10 cellular contexts compared by ENCODE assay signal in genomic region chr3:14210843-14211594, GRCh38. TPM values are rescaled to one million over a fixed set of nuclear protein-coding genes. Genes with fewer than 3 reads are reported as not detected.
A peak's percentile ranks its signal among the peaks of the same experiment; 100 is the strongest.
DNase-seq lines count a peak whose midpoint lies in the region; ATAC-seq and TF ChIP-seq lines count a peak whose summit lies in the region.
"Had no signal": no experiment of that assay in that cellular context is flagged by ENCODE, and none has a peak within 500 bp of the region (broad histone marks: within the 10 kb centered on the region; RNA-seq: fewer than 3 reads in every experiment).

No MANE protein-coding gene starts in this region.

- peak overlapping the region; percentile 97 for H3K4ac ChIP-seq in IMR-90 (ENCODE audit: low read depth, low read length)

- POLR2A ChIA-PET in AG04450 (lab: Yijun Ruan, JAX) (interaction anchor here (0.6 to 4.1 kb wide), 10 partner anchors 11 to 192 kb away, joined by 3 to 19 read pairs (median 4); partner anchors contain the start of genes LSM3, SLC6A6 and XPC), IMR-90 (lab: Charles Lee; ENCODE audit: unreplicated experiment) (interaction anchor here (0.8 kb wide), 1 partner anchor 241 kb away, joined by 13 read pairs; no protein-coding TSS in a partner anchor)

- H4K91ac ChIP-seq in IMR-90 (ENCODE audit: insufficient read depth, low read depth, low read length) = peak overlapping the region; percentile 93

- CTCF ChIA-PET in AG04450 (lab: Charles Lee) (interaction anchor here (0.6 to 4.6 kb wide), 8 partner anchors 7 to 315 kb away, joined by 3 to 29 read pairs (median 4); no protein-coding TSS in a partner anchor), IMR-90 (lab: Yijun Ruan, JAX) (interaction anchor here (0.6 to 1.6 kb wide), 5 partner anchors 12 to 118 kb away, joined by 3 to 8 read pairs (median 4); no protein-coding TSS in a partner anchor)

- peak overlapping the region; percentile 88 for H2AK5ac ChIP-seq in IMR-90 (ENCODE audit: low read depth, low read length)

- peak overlapping the region; percentile 14; the same call in 1 of the 2 replicates for H3K4me2 ChIP-seq in IMR-90 (ENCODE audit: low read depth, low read length)

- peak overlapping the region; percentile 97 for H2BK5ac ChIP-seq in IMR-90 (ENCODE audit: low read depth, low read length, poor library complexity, severe bottlenecking)

- no peak for TF ChIP-seq CTCF in AG04450 (IDR thresholded peaks at IDR 0.05; ENCODE audit: low read depth, low read length)
- no peak for TF ChIP-seq CTCF in IMR-90 (conservative IDR thresholded peaks at IDR 0.05; ENCODE audit: low read depth, low read length)
- TF ChIP-seq CTCF in brain microvascular endothelial cell (IDR thresholded peaks at IDR 0.05; ENCODE audit: low read depth, low read length, missing control alignments) = no peak

- H4K5ac ChIP-seq in IMR-90 (ENCODE audit: low read depth, low read length) = peak overlapping the region; percentile 95

- H3K27me3 ChIP-seq in AG04450 (ENCODE audit: control insufficient read depth, insufficient read depth, low read length) (no peaks in the 10 kb centered on the region), IMR-90 (ENCODE audit: control insufficient read depth, insufficient read depth, low read length) (no peaks in the 10 kb centered on the region), brain microvascular endothelial cell (replicated peaks) (no peaks in the 10 kb centered on the region)

- H3K9me3 ChIP-seq in AG04450 (ENCODE audit: control insufficient read depth, insufficient read depth, low read length) (no peaks in the 10 kb centered on the region), IMR-90 (ENCODE audit: control insufficient read depth, insufficient read depth, low read length) (no peaks in the 10 kb centered on the region)

- H3K27ac ChIP-seq in AG04450 (ENCODE audit: low read depth, low read length) (peak overlapping the region; percentile 39), IMR-90 (ENCODE audit: insufficient read depth, low read length) (peak overlapping the region; percentile 97), brain microvascular endothelial cell (peak overlapping the region; percentile 48)

- no peak overlapping the region for H2AFZ ChIP-seq in IMR-90 (replicated peaks; ENCODE audit: low read length, poor library complexity)

- no peaks in the 10 kb centered on the region for H4K20me1 ChIP-seq in IMR-90 (ENCODE audit: insufficient read depth, low read length)

- in situ Hi-C loops in IMR-90 (cut with MboI; ENCODE audit: low sequenced_read_pairs) = no loop called here
- in situ Hi-C loops in brain microvascular endothelial cell (cut with HindIII; ENCODE audit: low pct_ligation_motif_present, low sequenced_read_pairs) = no loop called here

- H3K36me3 ChIP-seq in IMR-90 (ENCODE audit: control insufficient read depth, insufficient read depth, low read length) = no peaks in the 10 kb centered on the region
- H3K36me3 ChIP-seq in brain microvascular endothelial cell (replicated peaks) = no peaks in the 10 kb centered on the region

- BruUV-seq in IMR-90 (replicated peaks; lab: Mats Ljungman, UMichigan) = no TSS peak

- peak; percentile 58 for ATAC-seq in IMR-90 (ENCODE audit: low read depth)
- no peak for ATAC-seq in GM19463 (IDR thresholded peaks at IDR 0.05; ENCODE audit: unreplicated experiment)
- no peak for ATAC-seq in HG02938 (IDR thresholded peaks at IDR 0.05; ENCODE audit: unreplicated experiment)

- H3K4me1 ChIP-seq in IMR-90 (ENCODE audit: control insufficient read depth, insufficient read depth, low read length) = peaks cover 33% of the 10 kb centered on the region

- peak overlapping the region; percentile 74 for H3K14ac ChIP-seq in IMR-90 (replicated peaks; ENCODE audit: low read depth, low read length)

- peak overlapping the region; percentile 84 for H3K56ac ChIP-seq in IMR-90 (ENCODE audit: extremely low read depth, insufficient read depth, low read length)

- no CpG with 5 or more reads among the region's 4 CpGs for WGBS in IMR-90 (ENCODE audit: extremely low coverage in 2 of 2, insufficient read length in 1 of 2), 2 experiments

- H3K23ac ChIP-seq in IMR-90 (ENCODE audit: low read depth, low read length) = peak overlapping the region; percentile 66

- H2BK20ac ChIP-seq in IMR-90 (ENCODE audit: low read depth, low read length) = peak overlapping the region; percentile 97

- H2BK15ac ChIP-seq in IMR-90 (ENCODE audit: low read depth, low read length) = peak overlapping the region; percentile 56; the same call in 2 of the 3 replicates

- intact Hi-C loops in IMR-90 (cut with micrococcal nuclease) = loop anchor here (2.0 kb wide), 1 partner anchor 78 kb away; no protein-coding TSS in a partner anchor

- no peak overlapping the region for H3K4me3 ChIP-seq in AG04450 (ENCODE audit: low read depth, low read length)
- no peak overlapping the region for H3K4me3 ChIP-seq in IMR-90 (ENCODE audit: insufficient read depth, low read depth, low read length)
- H3K4me3 ChIP-seq in brain microvascular endothelial cell (ENCODE audit: low read depth, low read length) = no peak overlapping the region

- dilution Hi-C loops in IMR-90 (cut with HindIII; ENCODE audit: low sequenced_read_pairs, unreplicated experiment) = no loop called here

- no peak for TF ChIP-seq RAD21 in IMR-90 (IDR thresholded peaks at IDR 0.05; ENCODE audit: low read length)

- no peaks in the 10 kb centered on the region for H3K79me1 ChIP-seq in IMR-90 (ENCODE audit: low read depth in 1 of 2, low read length in 2 of 2)

- TF ChIP-seq POLR2A in IMR-90 (IDR thresholded peaks at IDR 0.05; ENCODE audit: low read depth, low read length) = no peak

- DNase-seq in AG04450 (ENCODE audit: low read depth, low spot score) (peak; percentile 47), IMR-90 (peak; percentile 87), brain microvascular endothelial cell (no peak), myocyte (ENCODE audit: low read depth) (peak; percentile 40), NCI-H2029 (lab: John Stamatoyannopoulos, UW) (no peak), NCI-H345 treated with DMSO at 0.1 percent for 48 hours (lab: John Stamatoyannopoulos, UW; ENCODE audit: unreplicated experiment) (no peak)
- DNase-seq: KG1, NCI-H2081 treated with DMSO at 0.1 percent for 48 hours had no signal

- peak overlapping the region; percentile 71 for H2AK9ac ChIP-seq in IMR-90 (replicated peaks; ENCODE audit: low read depth, low read length, poor library complexity)

- peak overlapping the region; percentile 97 for H3K18ac ChIP-seq in IMR-90 (ENCODE audit: low read depth, low read length)

- peaks cover 28% of the 10 kb centered on the region for H3K9me1 ChIP-seq in IMR-90 (ENCODE audit: insufficient read depth, low read length)

- H2BK120ac ChIP-seq in IMR-90 (ENCODE audit: low read depth, low read length) = peak overlapping the region; percentile 96

- peak overlapping the region; percentile 74 to 79 for H4K8ac ChIP-seq in IMR-90 (ENCODE audit: low read depth in 2 of 2, low read length in 2 of 2)

- H3K9ac ChIP-seq in IMR-90 (ENCODE audit: low read depth, low read length) = peak overlapping the region; percentile 77

TF ChIP-seq in IMR-90, 13 proteins besides CTCF, POLR2A, EP300 and RAD21 (continues in another document):
- TF ChIP-seq NFE2L2 (IDR thresholded peaks at IDR 0.05; ENCODE audit: low read depth, low read length) (no peak), FOS (IDR thresholded peaks at IDR 0.05; ENCODE audit: low read depth, low read length) (no peak), MAZ (IDR thresholded peaks at IDR 0.05; ENCODE audit: borderline replicate concordance, low read depth, low read length) (no peak), RFX5 (IDR thresholded peaks at IDR 0.05; ENCODE audit: low read depth, low read length) (no peak), BHLHE40 (IDR thresholded peaks at IDR 0.05; ENCODE audit: low read depth, low read length) (no peak), CHD1 (IDR thresholded peaks at IDR 0.05; ENCODE audit: low read depth, low read length) (no peak), MXI1 (IDR thresholded peaks at IDR 0.05; ENCODE audit: borderline replicate concordance, low read depth, low read length) (no peak), CEBPB (IDR thresholded peaks at IDR 0.05; ENCODE audit: low read depth, low read length) (no peak), USF2 (IDR thresholded peaks at IDR 0.05; ENCODE audit: low read depth, low read length) (no peak), MAFK (IDR thresholded peaks at IDR 0.05; ENCODE audit: low read depth, low read length) (no peak), RCOR1 (IDR thresholded peaks at IDR 0.05; ENCODE audit: insufficient replicate concordance, low read length) (no peak), ELK1 (IDR thresholded peaks at IDR 0.05; ENCODE audit: borderline replicate concordance, low read depth, low read length) (no peak)

RNA-seq across cellular contexts. Expression of gene LSM3, which starts 32.4 kb away (rescaled TPM):
- polyA plus RNA-seq in AG04450 (2011; rRNA removed) (7.4 and 11.9 TPM in 2 replicates), IMR-90 (2012; rRNA removed) (10.0 and 11.5 TPM in 2 replicates)
- polyA minus RNA-seq in AG04450 (2011; rRNA and poly(A)+ RNA removed) = 1.4 and 2.3 TPM in 2 replicates
- total RNA-seq in IMR-90 (2012; rRNA removed) (3.4 and 14.2 TPM in 2 replicates), myocyte (11.4 and 13.3 TPM in 2 replicates)
- 0.87 and 1.00 TPM in 2 replicates for polyA plus RNA-seq in IMR-90 (2012; cell fraction: cytosol; rRNA removed)
- polyA plus RNA-seq in IMR-90 (2012; cell fraction: nucleus; rRNA removed; ENCODE audit: low replicate concordance) = 0.20 and 1.8 TPM in 2 replicates
- 11.3 TPM for polyA plus RNA-seq in myocyte (2012)

RNA-seq across cellular contexts. Expression of gene XPC, which starts 32.6 kb away (rescaled TPM):
- polyA plus RNA-seq in AG04450 (2011; rRNA removed) (38.4 and 39.0 TPM in 2 replicates), IMR-90 (2012; rRNA removed) (27.6 and 30.9 TPM in 2 replicates)
- 47.3 and 50.0 TPM in 2 replicates for polyA minus RNA-seq in AG04450 (2011; rRNA and poly(A)+ RNA removed)
- total RNA-seq in IMR-90 (2012; rRNA removed) (40.5 and 48.8 TPM in 2 replicates), myocyte (22.3 and 27.0 TPM in 2 replicates)
- polyA plus RNA-seq in IMR-90 (2012; cell fraction: cytosol; rRNA removed) = 17.6 and 18.4 TPM in 2 replicates
- polyA plus RNA-seq in IMR-90 (2012; cell fraction: nucleus; rRNA removed; ENCODE audit: low replicate concordance) = 62.0 and 94.0 TPM in 2 replicates
- 21.1 TPM for polyA plus RNA-seq in myocyte (2012)

Comparison
In these comparisons a context has a peak if more than half of its experiments do, and no peak if none do; other contexts are left out.
1. DNase-seq: peak in AG04450 (single experiment), IMR-90 (single experiment) and myocyte (single experiment); none in brain microvascular endothelial cell (single experiment), NCI-H2029 (single experiment) and NCI-H345 treated with DMSO at 0.1 percent for 48 hours (single experiment).
2. H3K27ac ChIP-seq: peak in every context shown above with its lines; median percentile 97 in IMR-90; 48 in brain microvascular endothelial cell; 39 in AG04450.